23 cellular contexts compared by ENCODE assay signal in the genomic region with DNA sequence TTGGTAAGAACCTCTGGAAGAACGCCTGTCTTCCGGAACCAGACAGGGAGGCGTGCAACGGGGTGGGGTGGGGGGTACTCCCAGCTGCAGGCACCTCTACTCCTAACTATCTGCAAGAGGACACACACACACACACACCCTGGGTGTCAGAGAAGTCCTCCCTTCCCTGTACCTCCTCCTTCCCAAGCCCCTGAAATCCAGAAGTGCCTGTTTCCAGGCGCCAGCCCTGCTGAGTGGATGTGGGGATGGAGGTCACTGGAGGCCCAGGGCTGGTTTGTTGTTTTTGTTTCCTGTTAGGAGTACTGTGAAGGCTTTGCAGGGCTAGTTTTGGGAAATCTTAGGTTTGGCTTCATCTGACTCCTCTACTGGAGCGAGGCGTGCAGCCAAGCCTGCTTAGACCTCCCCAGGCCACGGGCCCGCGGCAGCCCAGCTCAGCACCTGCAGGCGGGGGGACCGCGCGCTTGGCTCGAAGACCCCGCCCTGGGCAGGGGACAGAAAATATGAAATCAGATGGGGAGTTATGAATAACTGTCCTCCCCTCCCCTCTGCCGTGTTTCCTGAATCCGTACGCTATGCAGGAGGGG. TPM values are rescaled to one million over a fixed set of nuclear protein-coding genes. Genes with fewer than 3 reads are reported as not detected.
DNase-seq lines count a peak whose midpoint lies in the region; ATAC-seq and TF ChIP-seq lines count a peak whose summit lies in the region.
"Had no signal": no experiment of that assay in that cellular context is flagged by ENCODE, and none has a peak within 500 bp of the region (broad histone marks: within the 10 kb centered on the region; RNA-seq: fewer than 3 reads in every experiment).

No MANE protein-coding gene starts in this region.

- H3K4me1 ChIP-seq in ectodermal cell (ENCODE audit: control insufficient read depth, insufficient read depth, low read length) (peaks cover 43% of the 10 kb centered on the region), iPS-18a (ENCODE audit: control insufficient read depth, low read depth, low read length) (peaks cover 36% of the 10 kb centered on the region), neuronal stem cell (ENCODE audit: control insufficient read depth in 2 of 2, insufficient read depth in 1 of 2, low read depth in 1 of 2, low read length in 2 of 2) (peaks cover 37 to 44% of the 10 kb centered on the region in 2 donors)
- H3K4me1 ChIP-seq: HAP-1, SJCRH30 had no signal

- no peak for TF ChIP-seq CTCF in lower leg skin (IDR thresholded peaks at IDR 0.05)

- H3K23ac ChIP-seq in neuronal stem cell (ENCODE audit: low read depth, low read length, poor library complexity), result no peak overlapping the region

- peak overlapping the region; percentile 92 for H4K91ac ChIP-seq in neuronal stem cell (ENCODE audit: low read depth, low read length, poor library complexity)

- H3K27ac ChIP-seq in ectodermal cell (ENCODE audit: insufficient read depth, low read depth, low read length, poor library complexity, severe bottlenecking) (peak overlapping the region; percentile 95), iPS-18a (ENCODE audit: low read length) (no peak overlapping the region), neuronal stem cell (replicated peaks; ENCODE audit: low read length) (peak overlapping the region; percentile 100)
- H3K27ac ChIP-seq: Peyer's patch, SJCRH30 had no signal

- H3K4me3 ChIP-seq in H7 (ENCODE audit: insufficient read depth, low read depth, low read length), result no peak overlapping the region
- peak overlapping the region; percentile 22 for H3K4me3 ChIP-seq in ectodermal cell (ENCODE audit: insufficient read depth, low read depth, low read length)
- H3K4me3 ChIP-seq in iPS-18a (ENCODE audit: low read length), result peak overlapping the region; percentile 38
- H3K4me3 ChIP-seq in neuronal stem cell (ENCODE audit: low read length in 2 of 2), result peak overlapping the region in 1 of 2 donors; percentile 77
- H3K4me3 ChIP-seq in lower leg skin (ENCODE audit: low read depth, poor library complexity, severe bottlenecking), result no peak overlapping the region
- H3K4me3 ChIP-seq: HAP-1, Peyer's patch, SJCRH30 had no signal

- H3K79me1 ChIP-seq in neuronal stem cell (ENCODE audit: low read depth, low read length), result no peaks in the 10 kb centered on the region

- H3K36me3 ChIP-seq in H7 (replicated peaks; ENCODE audit: control insufficient read depth, insufficient read depth, low read length) (no peaks in the 10 kb centered on the region), ectodermal cell (ENCODE audit: control insufficient read depth, insufficient read depth, low read length) (no peaks in the 10 kb centered on the region), iPS-18a (ENCODE audit: control insufficient read depth, low read depth, low read length) (no peaks in the 10 kb centered on the region), neuronal stem cell (replicated peaks in 1 of 2; ENCODE audit: control insufficient read depth in 2 of 2, insufficient read depth in 2 of 2, low read length in 2 of 2) (peaks cover 0 to 12% of the 10 kb centered on the region in 2 donors)
- H3K36me3 ChIP-seq: HAP-1, Peyer's patch, SJCRH30 had no signal

- peak overlapping the region; percentile 98 for H2AK5ac ChIP-seq in neuronal stem cell (ENCODE audit: low read depth, low read length)

- H3K27me3 ChIP-seq in H7 (ENCODE audit: control insufficient read depth, insufficient read depth, low read length), result peaks cover 72% of the 10 kb centered on the region
- peaks cover 3% of the 10 kb centered on the region for H3K27me3 ChIP-seq in ectodermal cell (ENCODE audit: control insufficient read depth, insufficient read depth, low read length, poor library complexity, severe bottlenecking)
- peaks cover 75% of the 10 kb centered on the region for H3K27me3 ChIP-seq in iPS-18a (ENCODE audit: control insufficient read depth, insufficient read depth, low read length)
- H3K27me3 ChIP-seq in neuronal stem cell (ENCODE audit: control insufficient read depth in 3 of 3, insufficient read depth in 3 of 3, low read depth in 1 of 3, low read length in 3 of 3), result no peaks in the 10 kb centered on the region
- H3K27me3 ChIP-seq: SJCRH30 had no signal

- intact Hi-C loops in lower leg skin (cut with DNase I; ENCODE audit: low total_unique reads), result no loop called here

- no peak for TF ChIP-seq POLR2A in lower leg skin (IDR thresholded peaks at IDR 0.05)

- DNase-seq in H7, result peak; percentile 68
- DNase-seq in neuronal stem cell (ENCODE audit: low spot score), result peak; percentile 61
- no peak for DNase-seq in lower leg skin (ENCODE audit: low spot score in 2 of 2)
- DNase-seq: AML-193, DMS53, GDM1, Karpas-422, NCI-H1694, NCI-H2081, NCI-H2171, NCI-H526, Peyer's patch, SJCRH30 had no signal

- H3K9me3 ChIP-seq in ectodermal cell (ENCODE audit: control insufficient read depth, low read length) (no peaks in the 10 kb centered on the region), iPS-18a (ENCODE audit: control insufficient read depth, low read depth, low read length) (no peaks in the 10 kb centered on the region), neuronal stem cell (replicated peaks in 1 of 2; ENCODE audit: control insufficient read depth in 2 of 2, insufficient read depth in 1 of 2, low read depth in 1 of 2, low read length in 2 of 2) (no peaks in the 10 kb centered on the region)
- H3K9me3 ChIP-seq: HAP-1, Peyer's patch, SJCRH30 had no signal

- WGBS in ectodermal cell, 2 experiments, result 17 to 18% methylated on average over 16 to 19 of the region's 19 CpGs
- WGBS in neuronal stem cell (ENCODE audit: extremely low coverage in 2 of 2, insufficient read length in 2 of 2, insufficient replicate concordance in 1 of 2), 2 donors, result no CpG with 5 or more reads among the region's 19 CpGs
- WGBS in lower leg skin, 2 donors, result 41 to 43% methylated on average over 18 to 19 of the region's 19 CpGs

- H3K9ac ChIP-seq in iPS-18a (ENCODE audit: low read length), result no peak overlapping the region
- H3K9ac ChIP-seq in neuronal stem cell (ENCODE audit: low read depth, low read length, poor library complexity), result peak overlapping the region; percentile 71

- H2BK12ac ChIP-seq in neuronal stem cell (ENCODE audit: low read length), result peak overlapping the region; percentile 82

- peak overlapping the region; percentile 90 for H2BK15ac ChIP-seq in neuronal stem cell (ENCODE audit: low read length)

- ATAC-seq in GM21825 (IDR thresholded peaks at IDR 0.05; ENCODE audit: unreplicated experiment) (no peak), GM21723 (IDR thresholded peaks at IDR 0.05; ENCODE audit: unreplicated experiment) (no peak), GM21786 (IDR thresholded peaks at IDR 0.05; ENCODE audit: unreplicated experiment) (no peak)

- H2AFZ ChIP-seq in neuronal stem cell (ENCODE audit: low read length), result no peak overlapping the region

- peak overlapping the region; percentile 90 for H3K4ac ChIP-seq in neuronal stem cell (ENCODE audit: low read length)

- peak overlapping the region; percentile 100 for H2BK5ac ChIP-seq in neuronal stem cell (ENCODE audit: low read length)

- H3K4me2 ChIP-seq in neuronal stem cell (ENCODE audit: insufficient read depth, low read length, poor library complexity, severe bottlenecking), result peak overlapping the region; percentile 58

- peak overlapping the region; percentile 97 for H2BK120ac ChIP-seq in neuronal stem cell (ENCODE audit: low read depth, low read length)

- H4K8ac ChIP-seq in neuronal stem cell (ENCODE audit: low read depth, low read length), result no peak overlapping the region

- H3K18ac ChIP-seq in neuronal stem cell (ENCODE audit: low read length), result peak overlapping the region; percentile 100

- peak overlapping the region; percentile 56 for H3K14ac ChIP-seq in neuronal stem cell (ENCODE audit: low read length)

RNA-seq across cellular contexts. Expression of a gene that starts 36.4 kb away (rescaled TPM):
- total RNA-seq in H7 (2014; rRNA removed; shearing (Covaris generic)), result 0.15 TPM in 1 of 2 replicates, not detected in the other
- polyA plus RNA-seq in ectodermal cell (2013, experiment 1 of 4), result 48.3 TPM
- 50.4 TPM for polyA plus RNA-seq in ectodermal cell (2013, experiment 2 of 4)
- 44.7 TPM for polyA plus RNA-seq in ectodermal cell (2013, experiment 3 of 4)
- polyA plus RNA-seq in ectodermal cell (2013, experiment 4 of 4), result 48.0 TPM
- 12.8 TPM for polyA plus RNA-seq in neuronal stem cell (2013, experiment 1 of 2)
- 14.4 TPM for polyA plus RNA-seq in neuronal stem cell (2013, experiment 2 of 2)
- under 1 TPM in 3 of 4 donors, not detected in 1; 0.10 to 0.29 (median 0.13) TPM for total RNA-seq in lower leg skin
- total RNA-seq: A172, M059J, OCI-LY7, Peyer's patch, SJCRH30 had no signal
- polyA plus RNA-seq: AG04450 had no signal

Comparison
In these comparisons a context has a peak if more than half of its experiments do, and no peak if none do; other contexts are left out.
1. DNase-seq: peak in H7 (single experiment) and neuronal stem cell (single experiment); none in lower leg skin (0 of 2).
2. H3K4me3 ChIP-seq: peak in ectodermal cell (single experiment) and iPS-18a (single experiment); none in H7 (single experiment) and lower leg skin (single experiment).